In the genomic region with DNA sequence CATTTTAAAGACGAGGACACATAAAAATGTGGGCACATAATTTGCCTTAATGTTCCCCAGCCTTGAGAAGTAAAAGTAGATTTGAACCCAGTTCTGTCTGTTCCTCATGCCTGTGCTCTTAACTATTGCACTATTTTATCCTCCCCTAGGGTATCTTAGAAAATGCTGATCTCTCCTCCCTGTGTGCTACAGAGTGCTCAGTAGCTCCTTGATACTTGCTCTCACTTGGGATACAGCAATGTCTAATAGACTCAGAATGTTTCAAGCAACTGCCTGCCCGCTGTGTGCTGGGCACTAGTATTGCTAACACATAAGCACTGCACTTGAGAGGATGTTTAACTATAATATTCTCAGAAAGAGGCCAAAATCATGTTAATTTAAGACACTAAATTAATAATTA, we compare ENCODE assay signal across 4 cellular contexts. TPM values are rescaled to one million over a fixed set of nuclear protein-coding genes. Genes with fewer than 3 reads are reported as not detected.
"Had no signal": no experiment of that assay in that cellular context is flagged by ENCODE, and none has a peak within 500 bp of the region (broad histone marks: within the 10 kb centered on the region; RNA-seq: fewer than 3 reads in every experiment).

No MANE protein-coding gene starts in this region.

RNA-seq across cellular contexts. Expression of a gene that starts 1.0 kb away (rescaled TPM):
- total RNA-seq: LHCN-M2, M059J, MCF 10A, NCI-H460 had no signal
